Comparison of ENCODE assay signal across 8 cellular contexts in the genomic region with DNA sequence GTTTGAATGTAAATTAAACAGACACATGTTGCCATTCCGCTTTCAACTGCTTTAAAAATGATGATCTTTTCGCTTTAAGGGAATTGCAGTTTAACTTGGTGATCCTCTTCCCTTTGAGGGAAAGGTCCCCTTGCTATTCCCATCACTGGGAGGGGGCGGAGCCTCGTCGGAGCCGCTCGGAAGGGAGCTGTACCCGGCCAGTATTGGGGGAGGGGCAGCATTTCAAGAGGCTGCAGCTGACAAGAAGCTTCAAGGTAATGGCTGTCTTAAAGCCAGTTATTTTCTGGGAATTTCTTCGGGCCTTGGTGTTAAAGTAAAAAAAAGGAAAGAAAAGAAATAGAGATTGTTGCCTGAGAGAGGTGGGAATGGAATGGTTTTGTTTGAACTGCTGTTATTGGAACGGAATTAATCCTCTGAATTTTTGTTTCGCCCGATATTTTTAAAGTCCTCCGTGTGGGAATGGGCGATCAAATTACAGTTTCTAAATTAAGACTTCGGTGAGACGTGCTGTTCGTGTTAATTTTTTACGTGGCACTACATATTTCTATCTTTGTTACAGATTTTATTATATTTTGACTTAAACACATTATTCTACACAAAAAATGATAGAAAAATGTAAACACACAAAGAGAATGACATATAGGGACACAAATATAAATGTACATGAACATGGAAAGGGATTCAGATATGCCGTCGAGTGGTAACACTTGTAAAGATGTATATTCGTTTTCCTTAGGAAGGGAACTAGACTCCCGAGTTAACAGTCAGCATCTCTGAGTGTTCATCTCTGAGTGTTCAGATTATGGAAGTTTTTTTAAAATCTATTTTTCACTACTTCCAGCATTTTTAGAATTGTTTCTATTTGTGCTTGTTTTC. TPM values are rescaled to one million over a fixed set of nuclear protein-coding genes. Genes with fewer than 3 reads are reported as not detected.
DNase-seq lines count a peak whose midpoint lies in the region; ATAC-seq and TF ChIP-seq lines count a peak whose summit lies in the region.
"Had no signal": no experiment of that assay in that cellular context is flagged by ENCODE, and none has a peak within 500 bp of the region (broad histone marks: within the 10 kb centered on the region; RNA-seq: fewer than 3 reads in every experiment).

No MANE protein-coding gene starts in this region.

- no peaks in the 10 kb centered on the region for H3K27me3 ChIP-seq in ectodermal cell (ENCODE audit: control insufficient read depth, insufficient read depth, low read length, poor library complexity, severe bottlenecking)
- H3K27me3 ChIP-seq in sigmoid colon: no peaks in the 10 kb centered on the region

- TF ChIP-seq EP300 in sigmoid colon (IDR thresholded peaks at IDR 0.05): no peak

- H3K9me3 ChIP-seq in ectodermal cell (ENCODE audit: control insufficient read depth, low read length): no peaks in the 10 kb centered on the region
- H3K9me3 ChIP-seq in sigmoid colon: no peaks in the 10 kb centered on the region

- DNase-seq in NCI-H526 treated with DMSO at 0.1 percent for 48 hours (lab: John Stamatoyannopoulos, UW) (peak; percentile 30), left kidney (ENCODE audit: low read depth, low spot score) (peak; percentile 90), superior temporal gyrus (ENCODE audit: extremely low spot score) (peak; percentile 69), sigmoid colon (no peak), left colon (no peak)
- DNase-seq: NCI-H146 had no signal

- intact Hi-C loops in sigmoid colon (cut with DNase I) (no loop called here), left colon (cut with DNase I, micrococcal nuclease) (no loop called here)

- TF ChIP-seq CTCF in sigmoid colon (IDR thresholded peaks at IDR 0.05): no peak

- peak overlapping the region; percentile 27 for H3K4me3 ChIP-seq in ectodermal cell (ENCODE audit: insufficient read depth, low read depth, low read length)
- no peak overlapping the region for H3K4me3 ChIP-seq in sigmoid colon

- no peaks in the 10 kb centered on the region for H3K4me1 ChIP-seq in ectodermal cell (ENCODE audit: control insufficient read depth, insufficient read depth, low read length)
- H3K4me1 ChIP-seq in sigmoid colon: peaks cover 0 to 3% (median 0%) of the 10 kb centered on the region in 4 donors

- H3K36me3 ChIP-seq in ectodermal cell (ENCODE audit: control insufficient read depth, insufficient read depth, low read length) (no peaks in the 10 kb centered on the region), sigmoid colon (no peaks in the 10 kb centered on the region)

- TF ChIP-seq POLR2A in sigmoid colon (IDR thresholded peaks at IDR 0.05): no peak

- H3K27ac ChIP-seq in ectodermal cell (ENCODE audit: insufficient read depth, low read depth, low read length, poor library complexity, severe bottlenecking) (no peak overlapping the region), sigmoid colon (no peak overlapping the region)

- WGBS in ectodermal cell, 2 experiments: 44 to 45% methylated on average over 16 to 19 of the region's 22 CpGs
- WGBS in sigmoid colon, 2 donors: 41 to 76% methylated on average over 22 of the region's 22 CpGs

- no peak for ATAC-seq in left colon
- ATAC-seq in HG02852 (IDR thresholded peaks at IDR 0.05; ENCODE audit: unreplicated experiment): no peak

RNA-seq across cellular contexts. Expression of a gene that starts 9.2 kb away (rescaled TPM):
- 5.6 TPM for polyA plus RNA-seq in ectodermal cell (2013, experiment 1 of 4)
- 4.6 TPM for polyA plus RNA-seq in ectodermal cell (2013, experiment 2 of 4)
- polyA plus RNA-seq in ectodermal cell (2013, experiment 3 of 4): 4.8 TPM
- 6.3 TPM for polyA plus RNA-seq in ectodermal cell (2013, experiment 4 of 4)
- total RNA-seq in sigmoid colon (under 1 TPM; 0.33 to 0.55 (median 0.45) TPM), left colon (under 1 TPM; 0.18 to 0.25 TPM)
- under 1 TPM; under 0.01 to 0.23 (median 0.10) TPM for polyA plus RNA-seq in sigmoid colon

Comparison
In these comparisons a context has a peak if more than half of its experiments do, and no peak if none do; other contexts are left out.
1. DNase-seq: peak in NCI-H526 treated with DMSO at 0.1 percent for 48 hours (single experiment), left kidney (single experiment) and superior temporal gyrus (single experiment); none in sigmoid colon (single experiment) and left colon (0 of 2).